ENCODE assay signal across 1 cellular context in genomic region chr6:79234150-79235022, GRCh38.
TF ChIP-seq lines count a peak whose summit lies in the region.

Gene HMGN3, minus strand, starts transcription at chr6:79234682.

TF ChIP-seq in HepG2, 621 proteins besides CTCF, POLR2A, EP300 and RAD21 (continued from another document and continues in another):
- TF ChIP-seq ZHX1 (CRISPR knock-in tag; IDR thresholded peaks at IDR 0.05; ENCODE audit: low read depth) (no peak), FOXO4 (CRISPR knock-in tag; conservative IDR thresholded peaks at IDR 0.05) (no peak), ZNF17 (CRISPR knock-in tag; IDR thresholded peaks at IDR 0.05) (no peak), PPARG (CRISPR knock-in tag; conservative IDR thresholded peaks at IDR 0.05) (peak; percentile 52; the same call in 1 of the 2 replicates), RFX5 (IDR thresholded peaks at IDR 0.05; ENCODE audit: low read depth, low read length) (peak; percentile 87), ZNF224 (CRISPR knock-in tag; IDR thresholded peaks at IDR 0.05) (no peak; the same call in 1 of the 2 replicates), ZFP90 (CRISPR knock-in tag; IDR thresholded peaks at IDR 0.05; ENCODE audit: borderline replicate concordance) (0 out of 2 replicates have a peak, but pooled peaks have one; percentile 73), ZNF672 (CRISPR knock-in tag; IDR thresholded peaks at IDR 0.05) (no peak), YEATS2 (CRISPR knock-in tag; IDR thresholded peaks at IDR 0.05; ENCODE audit: borderline replicate concordance) (peak; percentile 53; the same call in 1 of the 2 replicates), NAIF1 (CRISPR knock-in tag; IDR thresholded peaks at IDR 0.05; ENCODE audit: borderline replicate concordance) (peak; percentile 32; the same call in 1 of the 2 replicates), ZNF460 (CRISPR knock-in tag; IDR thresholded peaks at IDR 0.05; ENCODE audit: borderline replicate concordance) (peak; percentile 20; the same call in 1 of the 2 replicates), RCOR2 (CRISPR knock-in tag; IDR thresholded peaks at IDR 0.05) (no peak), ZBTB43 (CRISPR knock-in tag; conservative IDR thresholded peaks at IDR 0.05) (peak; percentile 91), KMT2A (CRISPR knock-in tag; IDR thresholded peaks at IDR 0.05) (peak; percentile 84), MLXIP (CRISPR knock-in tag; IDR thresholded peaks at IDR 0.05; ENCODE audit: borderline replicate concordance) (peak; percentile 76; the same call in 1 of the 2 replicates), KAT7 (CRISPR knock-in tag; IDR thresholded peaks at IDR 0.05; ENCODE audit: borderline replicate concordance) (no peak), THRA (CRISPR knock-in tag; IDR thresholded peaks at IDR 0.05; ENCODE audit: borderline replicate concordance) (peak; percentile 69; the same call in 1 of the 2 replicates), ZNF432 (CRISPR knock-in tag; IDR thresholded peaks at IDR 0.05; ENCODE audit: borderline replicate concordance) (no peak), CENPT (CRISPR knock-in tag; IDR thresholded peaks at IDR 0.05; ENCODE audit: low read depth) (no peak), DMTF1 (CRISPR knock-in tag; IDR thresholded peaks at IDR 0.05) (no peak), SMYD3 (CRISPR knock-in tag; IDR thresholded peaks at IDR 0.05) (peak; percentile 87), SALL1 (CRISPR knock-in tag; IDR thresholded peaks at IDR 0.05) (peak; percentile 87), EHMT2 (IDR thresholded peaks at IDR 0.05; ENCODE audit: borderline replicate concordance, low read depth, low read length) (no peak), ZBTB1 (CRISPR knock-in tag; IDR thresholded peaks at IDR 0.05; ENCODE audit: borderline replicate concordance) (no peak), ZBTB8A (CRISPR knock-in tag; IDR thresholded peaks at IDR 0.05; ENCODE audit: borderline replicate concordance, low read depth) (no peak), BRF2 (CRISPR knock-in tag; IDR thresholded peaks at IDR 0.05) (peak; percentile 87), ZSCAN31 (CRISPR knock-in tag; IDR thresholded peaks at IDR 0.05; ENCODE audit: low read depth) (no peak; the same call in 1 of the 2 replicates), ZNF691 (CRISPR knock-in tag; IDR thresholded peaks at IDR 0.05; ENCODE audit: borderline replicate concordance, low read depth) (peak; percentile 41; the same call in 1 of the 2 replicates), SP140L (CRISPR knock-in tag; IDR thresholded peaks at IDR 0.05; ENCODE audit: borderline replicate concordance) (no peak), ATF7 (IDR thresholded peaks at IDR 0.05) (no peak), ATF7 (CRISPR knock-in tag; IDR thresholded peaks at IDR 0.05) (no peak), GATA4 (IDR thresholded peaks at IDR 0.05; ENCODE audit: borderline replicate concordance, low read depth) (no peak), MEIS1 (CRISPR knock-in tag; IDR thresholded peaks at IDR 0.05; ENCODE audit: borderline replicate concordance) (no peak; the same call in 1 of the 2 replicates), ZNF784 (CRISPR knock-in tag; IDR thresholded peaks at IDR 0.05; ENCODE audit: borderline replicate concordance) (no peak), PRMT3 (CRISPR knock-in tag; IDR thresholded peaks at IDR 0.05; ENCODE audit: borderline replicate concordance, low read depth) (0 out of 2 replicates have a peak, but pooled peaks have one; percentile 85), ZNF160 (CRISPR knock-in tag; IDR thresholded peaks at IDR 0.05) (peak; percentile 65; the same call in 1 of the 2 replicates), JUN (CRISPR knock-in tag; IDR thresholded peaks at IDR 0.05) (no peak), MNT (IDR thresholded peaks at IDR 0.05) (no peak), ZNF235 (CRISPR knock-in tag; IDR thresholded peaks at IDR 0.05; ENCODE audit: borderline replicate concordance) (no peak), NFE2L2 (IDR thresholded peaks at IDR 0.05; ENCODE audit: low read length) (no peak)
